1 cellular context compared by ENCODE assay signal in genomic region chr20:17938889-17939619, GRCh38.
TF ChIP-seq lines count a peak whose summit lies in the region.

No MANE protein-coding gene starts in this region.

TF ChIP-seq in GM12878, 131 proteins besides CTCF, POLR2A, EP300 and RAD21 (continued from another document and continues in another):
- TF ChIP-seq BCLAF1 (IDR thresholded peaks at IDR 0.05) (no peak), ZNF24 (IDR thresholded peaks at IDR 0.05) (no peak), E2F4 (IDR thresholded peaks at IDR 0.05; ENCODE audit: low read depth, low read length) (no peak), MLLT1 (IDR thresholded peaks at IDR 0.05) (0 out of 2 replicates have a peak, but pooled peaks have one; percentile 23), RUNX3 (IDR thresholded peaks at IDR 0.05; ENCODE audit: low read length) (peak; percentile 61), ZSCAN29 (IDR thresholded peaks at IDR 0.05) (no peak), TCF3 (IDR thresholded peaks at IDR 0.05; ENCODE audit: borderline replicate concordance, insufficient read depth, low read depth, low read length) (peak; percentile 51; the same call in 1 of the 2 replicates), PKNOX1 (IDR thresholded peaks at IDR 0.05) (no peak), WRNIP1 (IDR thresholded peaks at IDR 0.05; ENCODE audit: borderline replicate concordance, low read depth, low read length) (peak; percentile 54; the same call in 1 of the 2 replicates), IKZF2 (IDR thresholded peaks at IDR 0.05) (no peak; a peak in 1 of 4 replicates), HDGF (IDR thresholded peaks at IDR 0.05) (no peak), TCF12 (IDR thresholded peaks at IDR 0.05; ENCODE audit: low read depth, low read length) (peak; percentile 77; the same call in 1 of the 2 replicates), CREM (IDR thresholded peaks at IDR 0.05; ENCODE audit: low read depth) (no peak), ZNF384 (IDR thresholded peaks at IDR 0.05; ENCODE audit: borderline replicate concordance, low read depth, low read length) (no peak), SMC3 (IDR thresholded peaks at IDR 0.05; ENCODE audit: borderline replicate concordance, low read length) (peak; percentile 88), GABPA (IDR thresholded peaks at IDR 0.05; ENCODE audit: low read depth) (no peak), NR2C1 (IDR thresholded peaks at IDR 0.05) (no peak), SP1 (IDR thresholded peaks at IDR 0.05; ENCODE audit: low read depth, low read length) (no peak), ATF2 (IDR thresholded peaks at IDR 0.05; ENCODE audit: low read length) (0 out of 2 replicates have a peak, but pooled peaks have one; percentile 43), POLR2AphosphoS2 (IDR thresholded peaks at IDR 0.05; ENCODE audit: low read depth, low read length) (0 out of 2 replicates have a peak, but pooled peaks have one; percentile 27), CEBPB (IDR thresholded peaks at IDR 0.05; ENCODE audit: borderline replicate concordance in 1 of 2, low read depth in 2 of 2, low read length in 2 of 2) (no peak), PRDM15 (CRISPR knock-in tag; IDR thresholded peaks at IDR 0.05) (no peak), EZH2 (IDR thresholded peaks at IDR 0.05; ENCODE audit: borderline replicate concordance, control insufficient read depth, low read depth, low read length) (no peak), HSF1 (IDR thresholded peaks at IDR 0.05; ENCODE audit: low read depth, low read length) (no peak), DPF2 (IDR thresholded peaks at IDR 0.05) (no peak), SKIL (IDR thresholded peaks at IDR 0.05; ENCODE audit: low read depth, poor library complexity, severe bottlenecking) (peak; percentile 24), IRF3 (IDR thresholded peaks at IDR 0.05) (no peak), YY1 (IDR thresholded peaks at IDR 0.05; ENCODE audit: low read depth, low read length) (peak; percentile 58; the same call in 1 of the 2 replicates), STAT1 (conservative IDR thresholded peaks at IDR 0.05) (peak; percentile 90), NR2F1 (conservative IDR thresholded peaks at IDR 0.05) (peak; percentile 53), NRF1 (conservative IDR thresholded peaks at IDR 0.05; ENCODE audit: low read depth, low read length) (0 out of 2 replicates have a peak, but pooled peaks have one; percentile 4), POU2F2 (IDR thresholded peaks at IDR 0.05; ENCODE audit: borderline replicate concordance, low read depth, low read length) (peak; percentile 72; the same call in 2 of the 3 replicates), MTA3 (IDR thresholded peaks at IDR 0.05; ENCODE audit: borderline replicate concordance, low read length) (peak; percentile 27; the same call in 1 of the 2 replicates), USF1 (IDR thresholded peaks at IDR 0.05; ENCODE audit: borderline replicate concordance, extremely low read length, insufficient read depth, low read depth, low read length) (no peak), RB1 (IDR thresholded peaks at IDR 0.05; ENCODE audit: borderline replicate concordance) (no peak)
